Comparison of ENCODE assay signal across 9 cellular contexts in the genomic region with DNA sequence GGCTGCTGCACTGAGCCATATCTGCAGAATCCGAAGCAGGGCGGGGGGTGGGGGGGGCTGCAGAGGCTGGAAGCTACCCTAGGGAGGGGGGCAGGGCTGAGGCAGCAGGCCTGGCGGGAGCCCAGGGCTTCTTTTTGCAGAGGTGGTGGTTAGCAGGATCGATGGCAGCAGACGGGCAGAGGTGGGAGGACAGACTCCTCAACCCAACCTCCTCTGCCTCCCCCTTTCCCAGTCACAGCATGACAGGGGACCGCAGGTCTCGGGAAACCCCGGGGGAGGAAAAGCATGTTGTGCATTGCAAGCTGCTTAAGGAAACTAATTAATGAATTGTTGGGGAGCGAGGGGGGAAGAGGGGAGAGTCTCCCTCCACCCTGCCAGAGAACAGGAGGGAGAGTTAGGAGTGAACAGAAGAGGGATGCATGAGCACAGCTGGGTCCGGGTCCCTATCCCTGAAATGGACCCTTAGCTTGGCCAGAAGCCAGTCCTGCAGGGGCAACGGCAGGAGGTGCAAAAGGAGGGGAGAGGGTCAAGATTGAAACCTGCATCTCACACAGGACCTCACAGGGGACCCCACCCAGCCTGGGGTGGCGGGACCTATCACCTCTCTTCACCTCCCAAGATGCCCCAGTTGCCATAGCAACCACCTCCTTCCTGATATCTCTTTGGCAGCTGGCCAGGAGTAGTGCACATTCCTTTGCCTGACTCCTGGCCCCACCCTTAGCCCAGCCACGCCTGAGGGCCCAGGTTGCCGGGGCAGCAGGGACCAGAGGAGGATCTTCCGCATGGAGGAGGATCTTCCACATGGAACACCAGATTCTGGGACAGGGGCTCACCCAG. TPM values are rescaled to one million over a fixed set of nuclear protein-coding genes. Genes with fewer than 3 reads are reported as not detected.
DNase-seq lines count a peak whose midpoint lies in the region; ATAC-seq and TF ChIP-seq lines count a peak whose summit lies in the region.
"Had no signal": no experiment of that assay in that cellular context is flagged by ENCODE, and none has a peak within 500 bp of the region (broad histone marks: within the 10 kb centered on the region; RNA-seq: fewer than 3 reads in every experiment).

No MANE protein-coding gene starts in this region.

- no peaks in the 10 kb centered on the region for H3K36me3 ChIP-seq in CD8-positive, alpha-beta T cell (ENCODE audit: insufficient read depth, low read length)

- H3K4me3 ChIP-seq in CD8-positive, alpha-beta T cell (ENCODE audit: low read depth, low read length): no peak overlapping the region

- no peaks in the 10 kb centered on the region for H3K9me3 Mint-ChIP-seq in CD8-positive, alpha-beta T cell
- H3K9me3 Mint-ChIP-seq in effector memory CD8-positive, alpha-beta T cell: no peaks in the 10 kb centered on the region
- no peaks in the 10 kb centered on the region for H3K9me3 Mint-ChIP-seq in chondrocyte (ENCODE audit: low read depth)

- no peaks in the 10 kb centered on the region for H3K9me3 ChIP-seq in CD8-positive, alpha-beta T cell (ENCODE audit: low read length)

- peaks cover 43% of the 10 kb centered on the region for H3K4me1 ChIP-seq in CD8-positive, alpha-beta T cell (ENCODE audit: insufficient read depth, low read length)

- intact Hi-C loops in CD8-positive, alpha-beta T cell (cut with DNase I, micrococcal nuclease): loop anchor here (5.0 kb wide), 2 partner anchors 173 to 322 kb away; no protein-coding TSS in a partner anchor

- no peaks in the 10 kb centered on the region for H3K27me3 ChIP-seq in CD8-positive, alpha-beta T cell (ENCODE audit: insufficient read depth, low read length)

- no peak overlapping the region for H3K4me3 Mint-ChIP-seq in CD8-positive, alpha-beta T cell
- H3K4me3 Mint-ChIP-seq in effector memory CD8-positive, alpha-beta T cell: peak overlapping the region; percentile 35 to 36
- H3K4me3 Mint-ChIP-seq in chondrocyte (ENCODE audit: unreplicated experiment): no peak overlapping the region

- POLR2A ChIA-PET in CD8-positive, alpha-beta T cell (lab: Charles Lee): interaction anchor here (1.3 kb wide), 1 partner anchor 9 kb away, joined by 3 read pairs; no protein-coding TSS in a partner anchor
- POLR2A ChIA-PET in GM10248 (lab: Yijun Ruan, JAX): no interaction called here

- peak overlapping the region; percentile 27 for H3K27ac Mint-ChIP-seq in CD8-positive, alpha-beta T cell
- peak overlapping the region in 1 of 2 donors; percentile 9 for H3K27ac Mint-ChIP-seq in effector memory CD8-positive, alpha-beta T cell
- H3K27ac Mint-ChIP-seq in chondrocyte (ENCODE audit: unreplicated experiment): no peak overlapping the region

- H3K27ac ChIP-seq in CD8-positive, alpha-beta T cell (ENCODE audit: low read depth, low read length): no peak overlapping the region
- H3K27ac ChIP-seq: parathyroid adenoma had no signal

- CTCF ChIA-PET in CD8-positive, alpha-beta T cell (lab: Charles Lee): interaction anchor here (0.8 to 4.8 kb wide), 3 partner anchors 8 to 323 kb away, joined by 3 to 32 read pairs (median 3); a partner anchor contains a TSS
- CTCF ChIA-PET in GM10248 (lab: Yijun Ruan, JAX): interaction anchor here (1.3 to 5.0 kb wide), 2 partner anchors 9 kb away, joined by 5 to 39 read pairs; a partner anchor contains a TSS

- TF ChIP-seq CTCF in CD8-positive, alpha-beta T cell (IDR thresholded peaks at IDR 0.05): no peak
- TF ChIP-seq CTCF in chondrocyte (IDR thresholded peaks at IDR 0.05): no peak
- no peak for TF ChIP-seq CTCF in GM10248 (IDR thresholded peaks at IDR 0.05; ENCODE audit: control extremely low read depth, extremely low read depth, low read depth, missing control alignments)

- H3K4me1 Mint-ChIP-seq in CD8-positive, alpha-beta T cell (ENCODE audit: low read depth): peaks cover 40% of the 10 kb centered on the region
- H3K4me1 Mint-ChIP-seq in effector memory CD8-positive, alpha-beta T cell (ENCODE audit: low read depth in 2 of 2): peaks cover 27 to 34% of the 10 kb centered on the region in 2 donors
- H3K4me1 Mint-ChIP-seq in chondrocyte (ENCODE audit: low read depth): peaks cover 42% of the 10 kb centered on the region

- DNase-seq in CD8-positive, alpha-beta T cell: peak in 2 of 7 experiments; percentile 26 to 44
- DNase-seq in LoVo (ENCODE audit: low spot score) (peak; percentile 88), chondrocyte (ENCODE audit: low spot score) (no peak), GM10248 (ENCODE audit: extremely low spot score) (no peak)
- no peak for DNase-seq in effector memory CD8-positive, alpha-beta T cell
- DNase-seq: effector CD4-positive, alpha-beta T cell had no signal

- H3K27me3 Mint-ChIP-seq in CD8-positive, alpha-beta T cell (ENCODE audit: low read depth): no peaks in the 10 kb centered on the region
- H3K27me3 Mint-ChIP-seq in effector memory CD8-positive, alpha-beta T cell: peaks cover 0 to 6% of the 10 kb centered on the region in 2 donors
- peaks cover 14% of the 10 kb centered on the region for H3K27me3 Mint-ChIP-seq in chondrocyte (ENCODE audit: low read depth)

- no peaks in the 10 kb centered on the region for H3K36me3 Mint-ChIP-seq in CD8-positive, alpha-beta T cell
- H3K36me3 Mint-ChIP-seq in effector memory CD8-positive, alpha-beta T cell (ENCODE audit: insufficient read depth): no peaks in the 10 kb centered on the region
- H3K36me3 Mint-ChIP-seq in chondrocyte (ENCODE audit: low read depth): no peaks in the 10 kb centered on the region

- ATAC-seq in CD8-positive, alpha-beta T cell: no peak
- ATAC-seq in effector memory CD8-positive, alpha-beta T cell (replicated peaks): no peak
- ATAC-seq in GM21723 (IDR thresholded peaks at IDR 0.05; ENCODE audit: unreplicated experiment): no peak

RNA-seq across cellular contexts. Expression of a gene that starts 1.8 kb away (rescaled TPM):
- total RNA-seq in CD8-positive, alpha-beta T cell: 10 to 100 TPM; 12.1 to 13.5 TPM
- not detected in 3 replicates for total RNA-seq in chondrocyte

RNA-seq across cellular contexts. Expression of a gene that starts 6.2 kb away (rescaled TPM):
- 1 to 10 TPM; 1.2 to 2.4 TPM for total RNA-seq in CD8-positive, alpha-beta T cell
- total RNA-seq in chondrocyte: 2.9 to 7.8 TPM (median 7.1 TPM) in 3 replicates

RNA-seq across cellular contexts. Expression of a gene that starts 9.7 kb away (rescaled TPM):
- 100 to 1,000 TPM; 426 to 440 TPM for total RNA-seq in CD8-positive, alpha-beta T cell
- total RNA-seq in chondrocyte: 108 to 114 TPM (median 113 TPM) in 3 replicates

RNA-seq across cellular contexts. Expression of a gene that starts 10.0 kb away (rescaled TPM):
- under 1 TPM; 0.72 to 0.90 TPM for total RNA-seq in CD8-positive, alpha-beta T cell
- total RNA-seq in chondrocyte: 0.46 to 2.2 TPM (median 1.3 TPM) in 3 replicates

RNA-seq across cellular contexts. Expression of a gene that starts 29.2 kb away (rescaled TPM):
- total RNA-seq in CD8-positive, alpha-beta T cell: not detected
- total RNA-seq in chondrocyte: not detected in 3 replicates
- total RNA-seq: T-helper 2 cell treated with Interferon-gamma antibody and Interleukin-4, amounts not matched to agents 100 ng/mL and 5 ng/mL, for 36 hours had no signal

Comparison
In these comparisons a context has a peak if more than half of its experiments do, and no peak if none do; other contexts are left out.
1. H3K4me3 Mint-ChIP-seq: peak in effector memory CD8-positive, alpha-beta T cell (2 of 2); none in CD8-positive, alpha-beta T cell (single experiment) and chondrocyte (single experiment).
2. RNA of a gene that starts 1.8 kb away (total RNA-seq): 12.1 to 13.5 TPM in CD8-positive, alpha-beta T cell; not detected in chondrocyte; every median in the first group is over 10 times any median in the second.